Comparison of ENCODE assay signal across 1 cellular context in the genomic region with DNA sequence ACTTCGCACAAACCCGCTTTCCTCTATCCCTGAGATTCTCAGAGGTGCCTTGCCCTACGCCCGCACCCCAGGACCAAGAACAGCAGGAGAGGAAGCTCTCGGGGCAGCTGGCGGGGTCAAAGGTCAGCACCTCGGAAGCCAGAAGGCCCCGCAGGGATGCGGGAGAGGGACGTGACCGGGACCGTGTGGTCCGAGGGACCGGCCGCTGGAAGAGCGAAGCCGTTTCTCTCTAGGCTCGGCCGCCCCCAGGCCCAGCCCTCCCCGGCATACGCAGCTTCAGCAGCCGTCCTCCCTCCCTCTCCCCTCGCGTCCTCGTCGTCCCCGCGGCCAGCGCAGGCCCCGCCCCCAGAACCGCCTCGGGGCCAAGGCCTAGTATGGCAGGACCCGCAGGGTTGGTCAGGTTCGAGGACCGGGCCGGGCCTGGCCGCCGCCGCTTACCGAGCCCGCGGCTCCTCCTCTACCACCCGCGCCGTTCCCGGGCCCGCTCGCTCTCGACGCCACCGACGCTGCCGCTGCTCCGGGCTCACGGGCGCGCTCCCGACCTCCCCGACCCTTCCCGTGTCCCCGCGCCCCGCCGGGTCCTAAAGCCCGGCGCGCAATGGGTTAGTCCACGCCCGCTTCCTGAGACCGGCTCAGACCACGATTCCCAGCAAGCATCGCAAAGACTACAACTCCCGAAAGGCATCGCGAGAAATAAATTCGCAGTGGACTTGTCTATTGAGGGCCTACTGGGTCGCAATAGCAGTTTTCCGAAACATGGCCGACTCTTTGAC.
TF ChIP-seq lines count a peak whose summit lies in the region.

A gene with protein sequence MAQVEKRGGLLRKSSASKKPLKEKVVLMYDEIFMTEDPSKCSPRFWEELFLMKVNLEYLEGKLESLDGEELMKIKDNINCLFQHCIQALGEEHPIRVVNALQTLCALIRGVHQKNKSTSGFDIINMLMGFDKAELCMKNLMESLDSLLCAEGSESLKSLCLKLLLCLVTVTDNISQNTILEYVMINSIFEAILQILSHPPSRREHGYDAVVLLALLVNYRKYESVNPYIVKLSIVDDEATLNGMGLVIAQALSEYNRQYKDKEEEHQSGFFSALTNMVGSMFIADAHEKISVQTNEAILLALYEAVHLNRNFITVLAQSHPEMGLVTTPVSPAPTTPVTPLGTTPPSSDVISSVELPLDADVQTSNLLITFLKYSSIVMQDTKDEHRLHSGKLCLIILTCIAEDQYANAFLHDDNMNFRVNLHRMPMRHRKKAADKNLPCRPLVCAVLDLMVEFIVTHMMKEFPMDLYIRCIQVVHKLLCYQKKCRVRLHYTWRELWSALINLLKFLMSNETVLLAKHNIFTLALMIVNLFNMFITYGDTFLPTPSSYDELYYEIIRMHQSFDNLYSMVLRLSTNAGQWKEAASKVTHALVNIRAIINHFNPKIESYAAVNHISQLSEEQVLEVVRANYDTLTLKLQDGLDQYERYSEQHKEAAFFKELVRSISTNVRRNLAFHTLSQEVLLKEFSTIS (minus strand): TSS at position 527 of the 773 bp plus-strand sequence. CDS start 16,059 bp downstream, outside the sequence.

TF ChIP-seq in Ishikawa, 13 proteins besides CTCF, POLR2A, EP300 and RAD21 (continued from another document):
- TF ChIP-seq, protein P1, sequence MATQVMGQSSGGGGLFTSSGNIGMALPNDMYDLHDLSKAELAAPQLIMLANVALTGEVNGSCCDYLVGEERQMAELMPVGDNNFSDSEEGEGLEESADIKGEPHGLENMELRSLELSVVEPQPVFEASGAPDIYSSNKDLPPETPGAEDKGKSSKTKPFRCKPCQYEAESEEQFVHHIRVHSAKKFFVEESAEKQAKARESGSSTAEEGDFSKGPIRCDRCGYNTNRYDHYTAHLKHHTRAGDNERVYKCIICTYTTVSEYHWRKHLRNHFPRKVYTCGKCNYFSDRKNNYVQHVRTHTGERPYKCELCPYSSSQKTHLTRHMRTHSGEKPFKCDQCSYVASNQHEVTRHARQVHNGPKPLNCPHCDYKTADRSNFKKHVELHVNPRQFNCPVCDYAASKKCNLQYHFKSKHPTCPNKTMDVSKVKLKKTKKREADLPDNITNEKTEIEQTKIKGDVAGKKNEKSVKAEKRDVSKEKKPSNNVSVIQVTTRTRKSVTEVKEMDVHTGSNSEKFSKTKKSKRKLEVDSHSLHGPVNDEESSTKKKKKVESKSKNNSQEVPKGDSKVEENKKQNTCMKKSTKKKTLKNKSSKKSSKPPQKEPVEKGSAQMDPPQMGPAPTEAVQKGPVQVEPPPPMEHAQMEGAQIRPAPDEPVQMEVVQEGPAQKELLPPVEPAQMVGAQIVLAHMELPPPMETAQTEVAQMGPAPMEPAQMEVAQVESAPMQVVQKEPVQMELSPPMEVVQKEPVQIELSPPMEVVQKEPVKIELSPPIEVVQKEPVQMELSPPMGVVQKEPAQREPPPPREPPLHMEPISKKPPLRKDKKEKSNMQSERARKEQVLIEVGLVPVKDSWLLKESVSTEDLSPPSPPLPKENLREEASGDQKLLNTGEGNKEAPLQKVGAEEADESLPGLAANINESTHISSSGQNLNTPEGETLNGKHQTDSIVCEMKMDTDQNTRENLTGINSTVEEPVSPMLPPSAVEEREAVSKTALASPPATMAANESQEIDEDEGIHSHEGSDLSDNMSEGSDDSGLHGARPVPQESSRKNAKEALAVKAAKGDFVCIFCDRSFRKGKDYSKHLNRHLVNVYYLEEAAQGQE (IDR thresholded peaks at IDR 0.05; ENCODE audit: low read depth), result no peak
- TF ChIP-seq CEBPB (IDR thresholded peaks at IDR 0.05), result peak; percentile 13; the same call in 1 of the 2 replicates
- TF ChIP-seq TCF12 (IDR thresholded peaks at IDR 0.05; ENCODE audit: low read depth), result peak; percentile 60; the same call in 1 of the 2 replicates
